7 cellular contexts compared by ENCODE assay signal in genomic region chr19:2042485-2043268, GRCh38. TPM values are rescaled to one million over a fixed set of nuclear protein-coding genes. Genes with fewer than 3 reads are reported as not detected.
DNase-seq lines count a peak whose midpoint lies in the region; ATAC-seq and TF ChIP-seq lines count a peak whose summit lies in the region.

No MANE protein-coding gene starts in this region.

- peak; percentile 2 for ATAC-seq in stimulated activated naive CD8-positive, alpha-beta T cell treated with anti-CD3 and anti-CD28 coated beads, Interleukin-15, amount 100 ng/mL, for 72 hours
- no peak for ATAC-seq in GM19023 (IDR thresholded peaks at IDR 0.05; ENCODE audit: unreplicated experiment)
- no peak for ATAC-seq in GM18870 (IDR thresholded peaks at IDR 0.05; ENCODE audit: unreplicated experiment)

- H2BK15ac ChIP-seq in H9 (ENCODE audit: low read depth, low read length): no peak overlapping the region

- no peak overlapping the region for H2BK20ac ChIP-seq in H9 (ENCODE audit: low read depth, low read length, poor library complexity, severe bottlenecking)

- H3K79me2 ChIP-seq in H9 (ENCODE audit: insufficient read depth, low read length): no peaks in the 10 kb centered on the region

- H2BK120ac ChIP-seq in H9 (ENCODE audit: low read depth, low read length, poor library complexity, severe bottlenecking): peak overlapping the region; percentile 84

- no peaks in the 10 kb centered on the region for H3K27me3 Mint-ChIP-seq in H9 (ENCODE audit: low read depth)
- H3K27me3 Mint-ChIP-seq in stimulated activated naive CD8-positive, alpha-beta T cell treated with anti-CD3 and anti-CD28 coated beads, Interleukin-15, amount 100 ng/mL, for 72 hours: no peaks in the 10 kb centered on the region

- intact Hi-C loops in left ventricle myocardium inferior (cut with micrococcal nuclease): no loop called here

- no peak overlapping the region for H4K5ac ChIP-seq in H9 (ENCODE audit: insufficient read length, low read depth, low read length)

- H4K8ac ChIP-seq in H9 (replicated peaks; ENCODE audit: insufficient read length, low read depth, low read length): no peak overlapping the region

- H3K9ac ChIP-seq in H9 (ENCODE audit: extremely low read depth, insufficient read length, low read length): no peak overlapping the region

- peak overlapping the region; percentile 26 for H2BK12ac ChIP-seq in H9 (ENCODE audit: insufficient read length, low read depth, low read length)

- H3K56ac ChIP-seq in H9 (ENCODE audit: insufficient read length, low read depth, low read length): no peak overlapping the region

- H3T11ph ChIP-seq in H9 (ENCODE audit: low read length): no peak overlapping the region

- H3K18ac ChIP-seq in H9 (ENCODE audit: insufficient read length, low read depth, low read length): peak overlapping the region; percentile 83

- peaks cover 8 to 19% of the 10 kb centered on the region in 2 experiments for H3K4me1 Mint-ChIP-seq in H9
- peaks cover 81% of the 10 kb centered on the region for H3K4me1 Mint-ChIP-seq in stimulated activated naive CD8-positive, alpha-beta T cell treated with anti-CD3 and anti-CD28 coated beads, Interleukin-15, amount 100 ng/mL, for 72 hours

- no peaks in the 10 kb centered on the region for H3K9me3 Mint-ChIP-seq in H9
- no peaks in the 10 kb centered on the region for H3K9me3 Mint-ChIP-seq in stimulated activated naive CD8-positive, alpha-beta T cell treated with anti-CD3 and anti-CD28 coated beads, Interleukin-15, amount 100 ng/mL, for 72 hours

- peaks cover 4% of the 10 kb centered on the region for H4K20me1 ChIP-seq in H9 (ENCODE audit: control insufficient read depth, insufficient read depth, insufficient read length)

- H3K4ac ChIP-seq in H9 (ENCODE audit: low read depth, low read length): peak overlapping the region; percentile 57

- H2AK5ac ChIP-seq in H9 (ENCODE audit: insufficient read length, low read length): no peak overlapping the region

- H3K27ac ChIP-seq in H9 (ENCODE audit: insufficient read length, low read depth, low read length) (no peak overlapping the region), WERI-Rb-1 (peak overlapping the region; percentile 85), left ventricle myocardium inferior (replicated peaks) (peak overlapping the region; percentile 100)

- H3K4me2 ChIP-seq in H9 (ENCODE audit: insufficient read depth, insufficient read length, low read length): no peak overlapping the region

- H3K36me3 ChIP-seq in WERI-Rb-1 (peaks cover 43% of the 10 kb centered on the region), left ventricle myocardium inferior (peaks cover 82% of the 10 kb centered on the region)

- H3K79me1 ChIP-seq in H9 (ENCODE audit: insufficient read depth, low read depth, low read length, poor library complexity, severe bottlenecking): peaks cover 4% of the 10 kb centered on the region

- peak overlapping the region; percentile 91 for H3K14ac ChIP-seq in H9 (ENCODE audit: insufficient read depth, low read length)

- H4K91ac ChIP-seq in H9 (ENCODE audit: insufficient read length, low read depth, low read length): peak overlapping the region; percentile 49

- H3K36me3 Mint-ChIP-seq in H9 (ENCODE audit: insufficient read depth in 1 of 3, low read depth in 3 of 3): peaks cover 7 to 27% (median 26%) of the 10 kb centered on the region in 3 experiments

- no peak overlapping the region for H2AFZ ChIP-seq in H9 (ENCODE audit: low read length)

- H3K23ac ChIP-seq in H9 (ENCODE audit: insufficient read length, low read depth, low read length): no peak overlapping the region

- H3K27me3 ChIP-seq in H9 (ENCODE audit: insufficient read depth, low read length) (no peaks in the 10 kb centered on the region), WERI-Rb-1 (ENCODE audit: insufficient read depth, low read depth, severe bottlenecking) (no peaks in the 10 kb centered on the region), left ventricle myocardium inferior (ENCODE audit: low read depth) (no peaks in the 10 kb centered on the region)

- H3K23me2 ChIP-seq in H9 (ENCODE audit: insufficient read length, low read depth, low read length, poor library complexity, severe bottlenecking): no peaks in the 10 kb centered on the region

- no peaks in the 10 kb centered on the region; the same call in 1 of the 2 replicates for H3K4me1 ChIP-seq in H9 (ENCODE audit: insufficient read depth, low read length)
- H3K4me1 ChIP-seq in left ventricle myocardium inferior: peaks cover 93% of the 10 kb centered on the region

- WGBS in H9 (ENCODE audit: extremely low coverage, insufficient read length, low lambda C conversion rate): no CpG with 5 or more reads among the region's 30 CpGs

- H3K27ac Mint-ChIP-seq in H9: peak overlapping the region; percentile 78 to 84 (median 81); a peak in 5 of 7 replicates
- peak overlapping the region; percentile 88 to 95 for H3K27ac Mint-ChIP-seq in stimulated activated naive CD8-positive, alpha-beta T cell treated with anti-CD3 and anti-CD28 coated beads, Interleukin-15, amount 100 ng/mL, for 72 hours

- DNase-seq in H9 (no peak), WERI-Rb-1 (no peak), left ventricle myocardium inferior (no peak), inferior parietal cortex (ENCODE audit: extremely low spot score) (no peak)
- DNase-seq in stimulated activated naive CD8-positive, alpha-beta T cell treated with anti-CD3 and anti-CD28 coated beads, Interleukin-15, amount 100 ng/mL, for 72 hours: peak in 1 of 2 donors; percentile 43

- H3K4me3 ChIP-seq in WERI-Rb-1 (ENCODE audit: low read depth, low read length) (peak overlapping the region; percentile 45), left ventricle myocardium inferior (peak overlapping the region; percentile 56)

- no peak for TF ChIP-seq CTCF in H9 (conservative IDR thresholded peaks at IDR 0.05)
- no peak for TF ChIP-seq CTCF in WERI-Rb-1 (IDR thresholded peaks at IDR 0.05; ENCODE audit: low read depth, low read length)
- no peak for TF ChIP-seq CTCF in left ventricle myocardium inferior (IDR thresholded peaks at IDR 0.05; ENCODE audit: borderline replicate concordance)

- peak overlapping the region; percentile 34 to 64; a peak in 4 of 5 replicates for H3K4me3 Mint-ChIP-seq in H9
- peak overlapping the region; percentile 85 to 89 for H3K4me3 Mint-ChIP-seq in stimulated activated naive CD8-positive, alpha-beta T cell treated with anti-CD3 and anti-CD28 coated beads, Interleukin-15, amount 100 ng/mL, for 72 hours

- no peaks in the 10 kb centered on the region for H3K9me3 ChIP-seq in H9 (ENCODE audit: control insufficient read depth, low read depth, low read length)
- H3K9me3 ChIP-seq in WERI-Rb-1 (ENCODE audit: severe bottlenecking): no peaks in the 10 kb centered on the region
- H3K9me3 ChIP-seq in left ventricle myocardium inferior (replicated peaks): no peaks in the 10 kb centered on the region

- H2BK5ac ChIP-seq in H9 (ENCODE audit: insufficient read length, low read length): no peak overlapping the region

RNA-seq across cellular contexts. Expression of gene MKNK2, which starts 8.4 kb away (rescaled TPM):
- 153 and 154 TPM in 2 replicates for total RNA-seq in H9 (2021)
- 200 TPM for total RNA-seq in left ventricle myocardium inferior

RNA-seq across cellular contexts. Expression of gene BTBD2, which starts 27.2 kb away (rescaled TPM):
- total RNA-seq in H9 (2021) (110 and 113 TPM in 2 replicates), left ventricle myocardium inferior (53.4 TPM)

RNA-seq across cellular contexts. Expression of gene MOB3A, which starts 53.4 kb away (rescaled TPM):
- 11.5 and 13.3 TPM in 2 replicates for total RNA-seq in H9 (2021)
- total RNA-seq in left ventricle myocardium inferior: 16.1 TPM

RNA-seq across cellular contexts. Expression of gene IZUMO4, which starts 54.0 kb away (rescaled TPM):
- total RNA-seq in H9 (2021) (2.1 and 3.0 TPM in 2 replicates), left ventricle myocardium inferior (2.8 TPM)
